Comparison of ENCODE assay signal across 8 cellular contexts in the genomic region with DNA sequence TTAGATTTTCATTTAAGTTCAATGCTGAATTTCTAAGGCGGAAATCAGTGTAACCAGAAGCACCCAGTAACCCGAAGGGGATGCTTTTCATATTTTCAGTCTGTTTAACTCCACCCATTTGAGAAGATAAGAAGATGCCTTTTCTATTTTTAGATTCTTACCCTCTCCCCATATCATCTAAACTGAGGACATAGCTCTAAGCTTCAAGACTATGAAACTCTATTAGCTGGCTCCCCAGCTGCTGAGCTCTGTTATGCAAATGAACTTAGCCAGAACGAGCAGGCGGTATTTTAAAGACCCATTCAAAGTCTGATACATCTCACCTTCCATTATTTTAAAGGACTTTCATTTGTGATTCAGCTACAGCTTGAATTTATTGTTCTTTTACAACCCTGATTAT. TPM values are rescaled to one million over a fixed set of nuclear protein-coding genes. Genes with fewer than 3 reads are reported as not detected.
DNase-seq lines count a peak whose midpoint lies in the region; ATAC-seq, FAIRE-seq and TF ChIP-seq lines count a peak whose summit lies in the region.

No MANE protein-coding gene starts in this region.

- H3K9me3 ChIP-seq in HUES48 (ENCODE audit: control insufficient read depth, insufficient read depth, low read length) (no peaks in the 10 kb centered on the region), H1 (ENCODE audit: insufficient read depth in 2 of 2, low read depth in 1 of 2, low read length in 1 of 2) (no peaks in the 10 kb centered on the region), skeletal muscle satellite cell (replicated peaks; ENCODE audit: low read length) (no peaks in the 10 kb centered on the region)

- peaks cover 2 to 72% of the 10 kb centered on the region in 2 experiments; a peak in 3 of 4 replicates for H3K79me2 ChIP-seq in H1 (ENCODE audit: control insufficient read depth in 1 of 2, insufficient read depth in 2 of 2, low read length in 2 of 2)

- H3K27me3 ChIP-seq in HUES48 (ENCODE audit: control insufficient read depth, insufficient read depth, low read length), result peaks cover 7% of the 10 kb centered on the region; the same call in 1 of the 2 replicates
- H3K27me3 ChIP-seq in H1 (replicated peaks in 1 of 4; ENCODE audit: control insufficient read depth in 3 of 4, extremely low read depth in 1 of 4, insufficient read depth in 3 of 4, low read length in 3 of 4), result no peaks in the 10 kb centered on the region; a peak in 1 of 7 replicates
- no peaks in the 10 kb centered on the region for H3K27me3 ChIP-seq in skeletal muscle satellite cell (ENCODE audit: control insufficient read depth, insufficient read depth, low read length)

- H4K8ac ChIP-seq in H1 (ENCODE audit: extremely low read depth, insufficient read depth, low read length), result no peak overlapping the region

- H4K5ac ChIP-seq in H1 (ENCODE audit: insufficient read length, low read depth, low read length), result no peak overlapping the region

- H4K20me1 ChIP-seq in H1 (replicated peaks in 1 of 2; ENCODE audit: control insufficient read depth in 1 of 2, insufficient read depth in 2 of 2, low read length in 2 of 2), result peaks cover 0 to 7% of the 10 kb centered on the region in 2 experiments

- no peak for TF ChIP-seq CTCF in H1 (IDR thresholded peaks at IDR 0.05; ENCODE audit: control extremely low read depth in 1 of 3, insufficient read depth in 1 of 3, low read depth in 1 of 3, low read length in 3 of 3)

- no peak overlapping the region for H2BK15ac ChIP-seq in H1 (ENCODE audit: low read length)

- H3K4me3 ChIP-seq in HUES48 (ENCODE audit: low read depth, low read length) (peak overlapping the region; percentile 30), H1 (ENCODE audit: extremely low read depth in 1 of 4, insufficient read depth in 2 of 4, low read depth in 3 of 4, low read length in 4 of 4) (peak overlapping the region in 1 of 4 experiments; percentile 41; a peak in 2 of 8 replicates), skeletal muscle satellite cell (ENCODE audit: low read length) (peak overlapping the region; percentile 31)

- H2BK120ac ChIP-seq in H1 (replicated peaks; ENCODE audit: low read depth, low read length), result no peak overlapping the region

- no peak overlapping the region for H3K23ac ChIP-seq in H1 (ENCODE audit: insufficient read length)

- FAIRE-seq in GM12892 (lab: Jason Lieb, UNC) (peak; percentile 71), H1 (lab: Jason Lieb, UNC) (no peak), RCC 7860 (lab: Jason Lieb, UNC) (no peak)

- DNase-seq in GM12892 (ENCODE audit: insufficient read length) (peak; percentile 42), H1 (ENCODE audit: low read depth in 1 of 2, low spot score in 2 of 2) (no peak), RCC 7860 (ENCODE audit: low spot score) (no peak), DMS53 (lab: John Stamatoyannopoulos, UW) (no peak), COLO668 (lab: John Stamatoyannopoulos, UW; ENCODE audit: unreplicated experiment) (no peak)

- H3K9ac ChIP-seq in HUES48 (ENCODE audit: low read depth, low read length) (no peak overlapping the region), H1 (replicated peaks in 1 of 4; ENCODE audit: extremely low read depth in 1 of 4, low read depth in 3 of 4, low read length in 3 of 4) (no peak overlapping the region), skeletal muscle satellite cell (ENCODE audit: low read depth, low read length) (peak overlapping the region; percentile 32)

- peak overlapping the region; percentile 39 to 67 for H3K4me2 ChIP-seq in H1 (ENCODE audit: insufficient read depth in 1 of 2, low read depth in 2 of 2, low read length in 2 of 2)
- peak overlapping the region; percentile 67 for H3K4me2 ChIP-seq in skeletal muscle satellite cell (ENCODE audit: low read length)

- no peak overlapping the region for H2BK12ac ChIP-seq in H1 (ENCODE audit: low read depth, low read length)

- no peak overlapping the region for H3K18ac ChIP-seq in H1 (ENCODE audit: extremely low read depth, low read length)

- peaks cover 76% of the 10 kb centered on the region for H3K4me1 ChIP-seq in HUES48 (ENCODE audit: control insufficient read depth, insufficient read depth, low read length)
- peaks cover 17 to 44% (median 40%) of the 10 kb centered on the region in 4 experiments for H3K4me1 ChIP-seq in H1 (replicated peaks in 1 of 4; ENCODE audit: control insufficient read depth in 3 of 4, insufficient read depth in 4 of 4, low read length in 3 of 4)
- H3K4me1 ChIP-seq in skeletal muscle satellite cell (ENCODE audit: control insufficient read depth, insufficient read depth, low read length), result peaks cover 96% of the 10 kb centered on the region

- no peak overlapping the region for H4K91ac ChIP-seq in H1 (replicated peaks; ENCODE audit: insufficient read length, low read length)

- TF ChIP-seq RAD21 in H1 (IDR thresholded peaks at IDR 0.05 in 1 of 2, conservative IDR thresholded peaks at IDR 0.05 in 1 of 2; ENCODE audit: low read depth in 2 of 2, low read length in 2 of 2), result no peak

- no peak for TF ChIP-seq EP300 in H1 (IDR thresholded peaks at IDR 0.05; ENCODE audit: borderline replicate concordance in 1 of 2, low read depth in 2 of 2, low read length in 2 of 2)

- H3K79me1 ChIP-seq in H1 (ENCODE audit: low read depth, low read length), result peaks cover 11% of the 10 kb centered on the region; the same call in 1 of the 2 replicates

- H3K36me3 ChIP-seq in HUES48 (ENCODE audit: control insufficient read depth, insufficient read depth, low read length), result no peaks in the 10 kb centered on the region
- H3K36me3 ChIP-seq in H1 (ENCODE audit: control insufficient read depth in 2 of 4, insufficient read depth in 4 of 4, low read length in 3 of 4), result peaks cover 0 to 4% (median 0%) of the 10 kb centered on the region in 4 experiments; a peak in 1 of 8 replicates
- peaks cover 91% of the 10 kb centered on the region for H3K36me3 ChIP-seq in skeletal muscle satellite cell (ENCODE audit: insufficient read depth, low read length)

- ATAC-seq in GM21526 (IDR thresholded peaks at IDR 0.05; ENCODE audit: low FRiP score, unreplicated experiment), result peak; percentile 77

- H2BK20ac ChIP-seq in H1 (ENCODE audit: low read length), result no peak overlapping the region

- H3K23me2 ChIP-seq in H1 (ENCODE audit: low read depth, low read length), result 0 out of 2 replicates have a peak, but pooled peaks cover 4% of the 10 kb centered on the region

- no peak overlapping the region for H2AK5ac ChIP-seq in H1 (ENCODE audit: low read depth, low read length)

- no peak overlapping the region for H3K4ac ChIP-seq in H1 (replicated peaks; ENCODE audit: insufficient read length, low read depth, low read length)

- 16% methylated on average over 4 of the region's 4 CpGs; no CpG with 5 or more reads in 1 of the 2 experiments for WGBS in H1 (ENCODE audit: extremely low coverage in 1 of 2, insufficient coverage in 1 of 2, insufficient read length in 1 of 2, insufficient replicate concordance in 2 of 2, low coverage in 1 of 2, low lambda C conversion rate in 2 of 2, missing lambda C conversion rate in 1 of 2), 2 experiments

- no peak overlapping the region for H2AFZ ChIP-seq in H1 (ENCODE audit: low read length)

- no peak overlapping the region for H3K14ac ChIP-seq in H1 (ENCODE audit: insufficient read length)

- CTCF ChIA-PET in H1 (lab: Charles Lee; ENCODE audit: partially characterized antibody), result interaction anchor here (1.2 to 2.2 kb wide), 3 partner anchors 11 to 240 kb away, joined by 3 to 4 read pairs (median 4); no protein-coding TSS in a partner anchor

- H3K27ac ChIP-seq in HUES48 (ENCODE audit: low read depth, low read length) (peak overlapping the region; percentile 84), H1 (ENCODE audit: low read depth, low read length) (no peak overlapping the region)

- no peak overlapping the region for H3K56ac ChIP-seq in H1 (replicated peaks; ENCODE audit: insufficient read length, low read depth, low read length)

- no peak overlapping the region for H2BK5ac ChIP-seq in H1 (ENCODE audit: low read depth, low read length)

- POLR2A ChIA-PET in H1 (lab: Charles Lee; ENCODE audit: partially characterized antibody), result interaction anchor here (1.0 to 2.2 kb wide), 5 partner anchors 9 to 241 kb away, joined by 3 to 7 read pairs (median 3); no protein-coding TSS in a partner anchor

- TF ChIP-seq POLR2A in GM12892 (IDR thresholded peaks at IDR 0.05; ENCODE audit: low read depth, low read length) (no peak; the same call in 1 of the 2 replicates), H1 (IDR thresholded peaks at IDR 0.05; ENCODE audit: control extremely low read depth in 1 of 2, low read depth in 2 of 2, low read length in 2 of 2) (no peak)

RNA-seq across cellular contexts. Expression of gene CDC42EP3, which starts 16.5 kb away (rescaled TPM):
- 56.5 TPM for polyA plus RNA-seq in GM12892 (2012; ENCODE audit: missing spikeins)
- 24.7 and 25.2 TPM in 2 replicates for total RNA-seq in H1 (2021; fragmentation: NEBNext Ultra II Directional; extraction: Animal tissue kit (Norgen Biotek cat#: 25700))
- polyA plus RNA-seq in H1 (2011; rRNA removed), result 18.4 and 19.3 TPM in 2 replicates
- 19.7 TPM for polyA plus RNA-seq in H1 (2011; cell fraction: cytosol; rRNA removed)
- 23.3 TPM for polyA plus RNA-seq in H1 (2011; cell fraction: nucleus; rRNA removed)
- polyA plus RNA-seq in H1 (2012, experiment 1 of 2), result 12.0 to 23.5 TPM (median 15.7 TPM) in 4 replicates
- polyA plus RNA-seq in H1 (2012, experiment 2 of 2), result 7.4 TPM
- polyA plus RNA-seq in H1 (2013, experiment 1 of 2), result 23.5 TPM
- 27.0 TPM for polyA plus RNA-seq in H1 (2013, experiment 2 of 2)
- polyA minus RNA-seq in H1 (2011; rRNA and poly(A)+ RNA removed), result 25.5 and 26.6 TPM in 2 replicates
- 10.1 TPM for polyA minus RNA-seq in H1 (2011; cell fraction: cytosol; rRNA and poly(A)+ RNA removed)
- 23.3 TPM for polyA minus RNA-seq in H1 (2011; cell fraction: nucleus; rRNA and poly(A)+ RNA removed)
- 4.6 and 14.9 TPM in 2 replicates for total RNA-seq in skeletal muscle satellite cell (2012; rRNA removed)
